Comparison of ENCODE assay signal across 20 cellular contexts in genomic region chr7:44568771-44569560, GRCh38. TPM values are rescaled to one million over a fixed set of nuclear protein-coding genes. Genes with fewer than 3 reads are reported as not detected.
"Had no signal": no experiment of that assay in that cellular context is flagged by ENCODE, and none has a peak within 500 bp of the region (broad histone marks: within the 10 kb centered on the region; RNA-seq: fewer than 3 reads in every experiment).

No MANE protein-coding gene starts in this region.

- H3K9me3 ChIP-seq: esophagus muscularis mucosa, lower lobe of right lung, neutrophil, upper lobe of left lung had no signal

- H3K27me3 Mint-ChIP-seq: activated CD4-positive, alpha-beta T cell treated with anti-CD3 and anti-CD28 coated beads for 36 hours; progenitor cell of endocrine pancreas had no signal

- ATAC-seq: activated CD4-positive, alpha-beta T cell treated with anti-CD3 and anti-CD28 coated beads for 36 hours; lower lobe of right lung; right cardiac atrium had no signal

- H3K27ac ChIP-seq: brain microvascular endothelial cell, esophagus muscularis mucosa, lower lobe of right lung, neutrophil, upper lobe of left lung, WERI-Rb-1 had no signal

- H3K27me3 ChIP-seq: brain microvascular endothelial cell, esophagus muscularis mucosa, neutrophil, upper lobe of left lung had no signal

- H3K4me3 Mint-ChIP-seq: activated CD4-positive, alpha-beta T cell treated with anti-CD3 and anti-CD28 coated beads for 36 hours had no signal

- DNase-seq: activated CD4-positive, alpha-beta T cell treated with anti-CD3 and anti-CD28 coated beads for 36 hours; activated T-cell treated with anti-CD3 and anti-CD28 coated beads for 4 hours; amygdala; brain microvascular endothelial cell; cerebellar nuclear complex; lower lobe of right lung; midbrain; right cardiac atrium; stimulated activated CD4-positive, alpha-beta T cell treated with anti-CD3 and anti-CD28 coated beads, Interleukin-1b, Interleukin-23, amount 100 ng/mL, for 48 hours; stimulated activated naive CD4-positive, alpha-beta T cell; T1000; WERI-Rb-1 had no signal

- H3K4me3 ChIP-seq: esophagus muscularis mucosa, lower lobe of right lung, upper lobe of left lung had no signal

- H3K27ac Mint-ChIP-seq: progenitor cell of endocrine pancreas had no signal

RNA-seq across cellular contexts. Expression of gene NPC1L1, which starts 27.8 kb away (rescaled TPM):
- total RNA-seq: dermis microvascular lymphatic vessel endothelial cell, fibroblast of villous mesenchyme, SK-MEL-5, temporal lobe had no signal
